ENCODE assay signal across 15 cellular contexts in the genomic region with DNA sequence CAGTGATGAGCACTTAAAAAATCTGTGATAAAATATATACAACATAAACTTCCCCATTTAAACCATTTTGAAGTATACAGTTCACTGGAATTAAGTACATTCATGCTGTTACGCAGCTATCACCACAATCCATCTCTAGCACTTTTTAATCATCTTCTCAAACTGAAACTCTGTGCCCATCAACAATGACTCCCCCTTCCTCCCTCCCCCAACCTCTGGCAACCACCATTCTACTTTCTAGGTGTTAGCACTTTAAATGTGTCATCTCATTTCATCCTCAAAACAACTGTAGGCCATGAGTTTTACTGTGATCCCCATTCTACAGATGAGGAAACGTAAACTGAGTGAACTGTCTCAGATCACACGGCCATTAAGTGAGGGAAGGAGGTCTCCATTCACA.
"Had no signal": no experiment of that assay in that cellular context is flagged by ENCODE, and none has a peak within 500 bp of the region (broad histone marks: within the 10 kb centered on the region; RNA-seq: fewer than 3 reads in every experiment).

No MANE protein-coding gene starts in this region.

- DNase-seq: activated CD8-positive, alpha-beta memory T cell treated with anti-CD3 and anti-CD28 coated beads, Interleukin-2, amount 50 U/mL, for 4 hours; activated naive CD4-positive, alpha-beta T cell treated with anti-CD3 and anti-CD28 coated beads, Interleukin-2, amount 10 ng/mL, durations not matched to agents 7 days and 5 days; amygdala; effector memory CD4-positive, alpha-beta T cell; hippocampal formation; lower lobe of right lung; midbrain; retina; SJCRH30; tibial artery; uterus had no signal

- ATAC-seq: lower lobe of right lung had no signal

- H3K9me3 Mint-ChIP-seq: activated naive CD4-positive, alpha-beta T cell treated with anti-CD3 and anti-CD28 coated beads, Interleukin-2, amount 10 ng/mL, durations not matched to agents 7 days and 5 days; brain; central memory CD8-positive, alpha-beta T cell had no signal

- H3K27ac Mint-ChIP-seq: activated naive CD4-positive, alpha-beta T cell treated with anti-CD3 and anti-CD28 coated beads, Interleukin-2, amount 10 ng/mL, durations not matched to agents 7 days and 5 days; brain had no signal

- H3K27me3 Mint-ChIP-seq: central memory CD8-positive, alpha-beta T cell had no signal

- H3K36me3 Mint-ChIP-seq: activated naive CD4-positive, alpha-beta T cell treated with anti-CD3 and anti-CD28 coated beads, Interleukin-2, amount 10 ng/mL, durations not matched to agents 7 days and 5 days; brain had no signal

- H3K27ac ChIP-seq: lower lobe of right lung, neutrophil, RWPE1, SJCRH30, tibial artery, uterus had no signal

- H3K4me3 Mint-ChIP-seq: activated naive CD4-positive, alpha-beta T cell treated with anti-CD3 and anti-CD28 coated beads, Interleukin-2, amount 10 ng/mL, durations not matched to agents 7 days and 5 days; brain; central memory CD8-positive, alpha-beta T cell had no signal
